In the genomic region with DNA sequence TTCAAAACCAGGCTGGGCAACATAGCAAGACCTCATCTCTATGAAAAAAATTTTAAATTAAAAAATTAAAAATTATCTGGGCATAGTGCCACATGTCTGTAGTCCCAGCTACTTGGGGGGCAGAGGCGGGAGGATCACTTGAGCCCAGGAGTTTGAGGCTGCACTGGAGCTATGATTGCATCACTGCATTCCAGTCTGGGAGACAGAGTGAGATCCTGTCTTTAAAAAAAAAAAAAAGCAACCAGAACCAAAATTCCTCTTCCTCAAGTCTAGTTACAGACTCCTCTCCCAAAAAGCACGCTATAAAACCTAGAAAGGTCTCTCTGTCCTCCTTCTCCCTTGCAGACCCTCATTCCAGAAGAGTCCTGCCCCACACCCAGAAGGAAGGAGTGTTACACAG, we compare ENCODE assay signal across 20 cellular contexts. TPM values are rescaled to one million over a fixed set of nuclear protein-coding genes. Genes with fewer than 3 reads are reported as not detected.
A peak's percentile ranks its signal among the peaks of the same experiment; 100 is the strongest.
DNase-seq lines count a peak whose midpoint lies in the region; TF ChIP-seq lines count a peak whose summit lies in the region.
"Had no signal": no experiment of that assay in that cellular context is flagged by ENCODE, and none has a peak within 500 bp of the region (broad histone marks: within the 10 kb centered on the region; RNA-seq: fewer than 3 reads in every experiment).

No MANE protein-coding gene starts in this region.

- no peak overlapping the region for H3K4me3 ChIP-seq in sigmoid colon
- H3K4me3 ChIP-seq: ovary, Peyer's patch, skin epidermis, suprapubic skin had no signal

- no peaks in the 10 kb centered on the region for H3K4me1 ChIP-seq in sigmoid colon
- H3K4me1 ChIP-seq: Peyer's patch, suprapubic skin had no signal

- TF ChIP-seq POLR2A in sigmoid colon (IDR thresholded peaks at IDR 0.05): no peak

- no peak overlapping the region for H3K4me3 Mint-ChIP-seq in T-helper 2 cell treated with Interferon-gamma antibody and Interleukin-4, amounts not matched to agents 5 μg/mL and 100 μg/mL, for 36 hours
- H3K4me3 Mint-ChIP-seq: activated CD4-positive, alpha-beta T cell treated with anti-CD3 and anti-CD28 coated beads, Interleukin-2, amount 10 ng/mL, durations not matched to agents 24 days and 14 days; dendritic cell treated with granulocyte-macrophage colony-stimulating factor and Interleukin-4, amounts not matched to agents 40 ng/mL and 50 ng/mL, for 4 days had no signal

- no peak for TF ChIP-seq EP300 in sigmoid colon (IDR thresholded peaks at IDR 0.05)

- H3K27ac ChIP-seq in sigmoid colon: no peak overlapping the region
- H3K27ac ChIP-seq: HL-60, ovary, Peyer's patch, skin epidermis, suprapubic skin had no signal

- peak; percentile 23 for DNase-seq in ELF-1 (ENCODE audit: low read depth, low spot score)
- peak; percentile 27 for DNase-seq in astrocyte of the hippocampus (ENCODE audit: low read depth, low spot score)
- peak; percentile 51 for DNase-seq in fibroblast of the conjunctiva (ENCODE audit: low read depth)
- peak; percentile 41 for DNase-seq in non-pigmented ciliary epithelial cell (ENCODE audit: low read depth)
- no peak for DNase-seq in T-helper 2 cell treated with Interferon-gamma antibody and Interleukin-4, amounts not matched to agents 5 μg/mL and 100 μg/mL, for 36 hours (ENCODE audit: low spot score)
- no peak for DNase-seq in cardiac septum (ENCODE audit: low spot score)
- DNase-seq in sigmoid colon: no peak
- no peak for DNase-seq in ureter (ENCODE audit: low spot score)
- DNase-seq: activated CD4-positive, alpha-beta T cell treated with anti-CD3 and anti-CD28 coated beads, Interleukin-2, amount 10 ng/mL, durations not matched to agents 24 days and 14 days; activated CD8-positive, alpha-beta memory T cell treated with anti-CD3 and anti-CD28 coated beads, Interleukin-2, amount 50 U/mL, for 48 hours; aorta; KG1; NCI-H1092 treated with DMSO at 0.1 percent for 48 hours; NCI-H69; ovary; Peyer's patch had no signal

- no peaks in the 10 kb centered on the region for H3K27me3 ChIP-seq in sigmoid colon
- H3K27me3 ChIP-seq: ovary, Peyer's patch, suprapubic skin had no signal

- peaks cover 1% of the 10 kb centered on the region for H3K4me1 Mint-ChIP-seq in T-helper 2 cell treated with Interferon-gamma antibody and Interleukin-4, amounts not matched to agents 5 μg/mL and 100 μg/mL, for 36 hours (ENCODE audit: low read depth)
- H3K4me1 Mint-ChIP-seq: activated CD4-positive, alpha-beta T cell treated with anti-CD3 and anti-CD28 coated beads, Interleukin-2, amount 10 ng/mL, durations not matched to agents 24 days and 14 days had no signal

- WGBS in sigmoid colon, 2 donors: 88 to 96% methylated on average over 2 of the region's 2 CpGs

- H3K27ac Mint-ChIP-seq in T-helper 2 cell treated with Interferon-gamma antibody and Interleukin-4, amounts not matched to agents 5 μg/mL and 100 μg/mL, for 36 hours: no peak overlapping the region
- H3K27ac Mint-ChIP-seq: activated CD4-positive, alpha-beta T cell treated with anti-CD3 and anti-CD28 coated beads, Interleukin-2, amount 10 ng/mL, durations not matched to agents 24 days and 14 days; dendritic cell treated with granulocyte-macrophage colony-stimulating factor and Interleukin-4, amounts not matched to agents 40 ng/mL and 50 ng/mL, for 4 days had no signal

- no peaks in the 10 kb centered on the region for H3K36me3 Mint-ChIP-seq in T-helper 2 cell treated with Interferon-gamma antibody and Interleukin-4, amounts not matched to agents 5 μg/mL and 100 μg/mL, for 36 hours (ENCODE audit: low read depth)

- no peaks in the 10 kb centered on the region for H3K36me3 ChIP-seq in sigmoid colon
- H3K36me3 ChIP-seq: ovary, Peyer's patch, suprapubic skin had no signal

- H3K9me3 Mint-ChIP-seq in T-helper 2 cell treated with Interferon-gamma antibody and Interleukin-4, amounts not matched to agents 5 μg/mL and 100 μg/mL, for 36 hours: no peaks in the 10 kb centered on the region
- H3K9me3 Mint-ChIP-seq: activated CD4-positive, alpha-beta T cell treated with anti-CD3 and anti-CD28 coated beads, Interleukin-2, amount 10 ng/mL, durations not matched to agents 24 days and 14 days; dendritic cell treated with granulocyte-macrophage colony-stimulating factor and Interleukin-4, amounts not matched to agents 40 ng/mL and 50 ng/mL, for 4 days had no signal

- H3K9me3 ChIP-seq in sigmoid colon: no peaks in the 10 kb centered on the region
- H3K9me3 ChIP-seq: ovary, Peyer's patch, suprapubic skin had no signal

- intact Hi-C loops in cardiac septum (cut with DNase I): no loop called here
- intact Hi-C loops in sigmoid colon (cut with DNase I): no loop called here

- TF ChIP-seq CTCF in sigmoid colon (IDR thresholded peaks at IDR 0.05): no peak

- H3K27me3 Mint-ChIP-seq in T-helper 2 cell treated with Interferon-gamma antibody and Interleukin-4, amounts not matched to agents 5 μg/mL and 100 μg/mL, for 36 hours (ENCODE audit: low read depth): no peaks in the 10 kb centered on the region
- H3K27me3 Mint-ChIP-seq: dendritic cell treated with granulocyte-macrophage colony-stimulating factor and Interleukin-4, amounts not matched to agents 40 ng/mL and 50 ng/mL, for 4 days had no signal

RNA-seq across cellular contexts. Expression of a gene that starts 23.9 kb away (rescaled TPM):
- 4.9 TPM for total RNA-seq in cardiac septum
- 1 to 10 TPM; 3.6 to 4.9 (median 4.0) TPM for total RNA-seq in sigmoid colon
- polyA plus RNA-seq in sigmoid colon: 1 to 10 TPM in 2 of 3 donors, under 1 TPM in 1; 0.87 to 4.2 (median 1.4) TPM
- 1.9 TPM for total RNA-seq in ureter
- total RNA-seq: activated CD4-positive, alpha-beta T cell treated with anti-CD3 and anti-CD28 coated beads, Interleukin-2, amount 10 ng/mL, durations not matched to agents 24 days and 14 days had no signal

RNA-seq across cellular contexts. Expression of a gene that starts 28.4 kb away (rescaled TPM):
- 16.1 TPM for total RNA-seq in cardiac septum
- 10 to 100 TPM; 31.3 to 38.2 (median 32.9) TPM for total RNA-seq in sigmoid colon
- polyA plus RNA-seq in sigmoid colon: 1 to 10 TPM; 1.8 to 5.6 (median 1.8) TPM
- total RNA-seq in ureter: 48.3 TPM

Comparison
In these comparisons a context has a peak if more than half of its experiments do, and no peak if none do; other contexts are left out.
1. DNase-seq: peak in ELF-1 (single experiment), astrocyte of the hippocampus (single experiment), fibroblast of the conjunctiva (single experiment) and non-pigmented ciliary epithelial cell (single experiment); none in T-helper 2 cell treated with Interferon-gamma antibody and Interleukin-4, amounts not matched to agents 5 μg/mL and 100 μg/mL, for 36 hours (single experiment), cardiac septum (single experiment), sigmoid colon (single experiment) and ureter (single experiment).